In genomic region chr4:86286729-86287128, GRCh38 we compare ENCODE assay signal across 26 cellular contexts.
"Had no signal": no experiment of that assay in that cellular context is flagged by ENCODE, and none has a peak within 500 bp of the region (broad histone marks: within the 10 kb centered on the region; RNA-seq: fewer than 3 reads in every experiment).

No MANE protein-coding gene starts in this region.

- H3K36me3 ChIP-seq: brain microvascular endothelial cell, SJSA1 had no signal

- H3K4me3 Mint-ChIP-seq: activated CD8-positive, alpha-beta memory T cell treated with anti-CD3 and anti-CD28 coated beads, Interleukin-2, amount 10 ng/mL, durations not matched to agents 7 days and 5 days; activated naive CD8-positive, alpha-beta T cell treated with anti-CD3 and anti-CD28 coated beads, Interleukin-2, amount 50 U/mL, for 24 hours; activated T-cell treated with anti-CD3 and anti-CD28 coated beads, Interleukin-2, amount 50 U/mL, for 24 hours; activated T-helper 1 cell treated with anti-CD3 and anti-CD28 coated beads, Interleukin-12 subunit alpha, Interleukin-12 subunit beta, Interleukin-2, Interleukin-4 antibody, amounts not matched to agents 30 ng/mL and 10 ng/mL and 1 ng/mL, durations not matched to agents 14 hours and 24 hours and 36 hours; IgD-negative memory B cell; T-helper 1 cell treated with Interleukin-12 subunit alpha and Interleukin-12 subunit beta and Interleukin-4 antibody, amounts not matched to agents 30 μg/mL and 1 μg/mL, for 36 hours had no signal

- H3K4me1 ChIP-seq: SJSA1 had no signal

- H3K4me1 Mint-ChIP-seq: activated CD8-positive, alpha-beta memory T cell treated with anti-CD3 and anti-CD28 coated beads, Interleukin-2, amount 10 ng/mL, durations not matched to agents 7 days and 5 days; activated naive CD8-positive, alpha-beta T cell treated with anti-CD3 and anti-CD28 coated beads, Interleukin-2, amount 50 U/mL, for 24 hours; IgD-negative memory B cell had no signal

- H3K27ac Mint-ChIP-seq: activated CD8-positive, alpha-beta memory T cell treated with anti-CD3 and anti-CD28 coated beads, Interleukin-2, amount 10 ng/mL, durations not matched to agents 7 days and 5 days; activated naive CD4-positive, alpha-beta T cell treated with anti-CD3 and anti-CD28 coated beads, Interleukin-2, amount 50 U/mL, for 72 hours; activated naive CD8-positive, alpha-beta T cell treated with anti-CD3 and anti-CD28 coated beads, Interleukin-2, amount 50 U/mL, for 24 hours; activated T-cell treated with anti-CD3 and anti-CD28 coated beads, Interleukin-2, amount 50 U/mL, for 24 hours; activated T-helper 1 cell treated with anti-CD3 and anti-CD28 coated beads, Interleukin-12 subunit alpha, Interleukin-12 subunit beta, Interleukin-2, Interleukin-4 antibody, amounts not matched to agents 30 ng/mL and 10 ng/mL and 1 ng/mL, durations not matched to agents 14 hours and 24 hours and 36 hours; IgD-negative memory B cell; T-helper 1 cell treated with Interleukin-12 subunit alpha and Interleukin-12 subunit beta and Interleukin-4 antibody, amounts not matched to agents 30 μg/mL and 1 μg/mL, for 36 hours had no signal

- H3K27ac ChIP-seq: brain microvascular endothelial cell, RWPE1, SJSA1 had no signal

- DNase-seq: activated CD4-positive, alpha-beta T cell treated with anti-CD3 and anti-CD28 coated beads for 4 hours; activated CD8-positive, alpha-beta memory T cell treated with anti-CD3 and anti-CD28 coated beads, Interleukin-2, amount 10 ng/mL, durations not matched to agents 7 days and 5 days; activated effector memory CD4-positive, alpha-beta T cell treated with Interleukin-2 at 50 U/mL for 16 hours; activated naive CD4-positive, alpha-beta T cell; activated naive CD8-positive, alpha-beta T cell treated with anti-CD3 and anti-CD28 coated beads, Interleukin-2, amount 50 U/mL, for 24 hours; activated T-cell treated with anti-CD3 and anti-CD28 coated beads, Interleukin-2, amount 50 U/mL, for 24 hours; brain microvascular endothelial cell; KG1; NCI-H1092; NCI-H1417 treated with DMSO at 0.1 percent for 48 hours; NCI-H1694; NCI-H2029 treated with DMSO at 0.1 percent for 48 hours; NCI-H345; NCI-H510A treated with DMSO at 0.1 percent for 48 hours; NCI-H69; NK-92 treated with Interleukin-12 subunit alpha and Interleukin-12 subunit beta, amount 100 ng/mL, for 24 hours; OCI-M1; SHP77 had no signal

- H3K9me3 Mint-ChIP-seq: activated naive CD8-positive, alpha-beta T cell treated with anti-CD3 and anti-CD28 coated beads, Interleukin-2, amount 50 U/mL, for 24 hours; activated T-cell treated with anti-CD3 and anti-CD28 coated beads, Interleukin-2, amount 50 U/mL, for 24 hours; activated T-helper 1 cell treated with anti-CD3 and anti-CD28 coated beads, Interleukin-12 subunit alpha, Interleukin-12 subunit beta, Interleukin-2, Interleukin-4 antibody, amounts not matched to agents 30 ng/mL and 10 ng/mL and 1 ng/mL, durations not matched to agents 14 hours and 24 hours and 36 hours; IgD-negative memory B cell; T-helper 1 cell treated with Interleukin-12 subunit alpha and Interleukin-12 subunit beta and Interleukin-4 antibody, amounts not matched to agents 30 μg/mL and 1 μg/mL, for 36 hours had no signal

- H3K27me3 ChIP-seq: brain microvascular endothelial cell, SJSA1 had no signal

- H3K9me3 ChIP-seq: SJSA1 had no signal

- H3K4me3 ChIP-seq: SJSA1 had no signal

- H3K27me3 Mint-ChIP-seq: activated CD8-positive, alpha-beta memory T cell treated with anti-CD3 and anti-CD28 coated beads, Interleukin-2, amount 10 ng/mL, durations not matched to agents 7 days and 5 days; activated naive CD8-positive, alpha-beta T cell treated with anti-CD3 and anti-CD28 coated beads, Interleukin-2, amount 50 U/mL, for 24 hours; activated T-cell treated with anti-CD3 and anti-CD28 coated beads, Interleukin-2, amount 50 U/mL, for 24 hours had no signal

- H3K36me3 Mint-ChIP-seq: activated CD8-positive, alpha-beta memory T cell treated with anti-CD3 and anti-CD28 coated beads, Interleukin-2, amount 10 ng/mL, durations not matched to agents 7 days and 5 days; activated naive CD4-positive, alpha-beta T cell treated with anti-CD3 and anti-CD28 coated beads, Interleukin-2, amount 50 U/mL, for 72 hours; IgD-negative memory B cell had no signal

- ATAC-seq: activated CD4-positive, CD25-positive, alpha-beta regulatory T cell treated with anti-CD3 and anti-CD28 coated beads, Interleukin-2, amount 50 U/mL, for 24 hours; activated CD8-positive, alpha-beta memory T cell treated with anti-CD3 and anti-CD28 coated beads, Interleukin-2, amount 10 ng/mL, durations not matched to agents 7 days and 5 days; activated naive CD4-positive, alpha-beta T cell treated with anti-CD3 and anti-CD28 coated beads, Interleukin-2, amount 50 U/mL, for 72 hours; activated naive CD8-positive, alpha-beta T cell treated with anti-CD3 and anti-CD28 coated beads, Interleukin-2, amount 50 U/mL, for 24 hours; Panc1 had no signal
